8 cellular contexts compared by ENCODE assay signal in genomic region chr6:49462599-49462926, GRCh38. TPM values are rescaled to one million over a fixed set of nuclear protein-coding genes. Genes with fewer than 3 reads are reported as not detected.
DNase-seq lines count a peak whose midpoint lies in the region; ATAC-seq and TF ChIP-seq lines count a peak whose summit lies in the region.

No MANE protein-coding gene starts in this region.

- DNase-seq in HFFc6: no peak
- peak; percentile 12 for DNase-seq in RKO (ENCODE audit: low spot score)
- DNase-seq in erythroblast (lab: John Stamatoyannopoulos, UW): peak; percentile 57 to 78
- DNase-seq in osteocyte (ENCODE audit: extremely low spot score, unreplicated experiment): no peak
- DNase-seq in CD1c-positive myeloid dendritic cell (ENCODE audit: extremely low spot score): no peak
- DNase-seq in SKM-1 (lab: John Stamatoyannopoulos, UW; ENCODE audit: unreplicated experiment): no peak
- DNase-seq in NCI-H1930 (lab: John Stamatoyannopoulos, UW): no peak

- H3K4me3 Mint-ChIP-seq in HFFc6 (peak overlapping the region; percentile 99), osteocyte (ENCODE audit: unreplicated experiment) (peak overlapping the region; percentile 96)

- H3K36me3 Mint-ChIP-seq in HFFc6 (ENCODE audit: low read depth) (peaks cover 4% of the 10 kb centered on the region; the same call in 1 of the 2 replicates), osteocyte (ENCODE audit: unreplicated experiment) (peaks cover 14% of the 10 kb centered on the region)

- H3K4me1 Mint-ChIP-seq in HFFc6 (ENCODE audit: low read depth) (peaks cover 38% of the 10 kb centered on the region), osteocyte (ENCODE audit: unreplicated experiment) (peaks cover 27% of the 10 kb centered on the region)

- no peaks in the 10 kb centered on the region for H3K9me3 Mint-ChIP-seq in HFFc6
- no peaks in the 10 kb centered on the region for H3K9me3 Mint-ChIP-seq in osteocyte (ENCODE audit: unreplicated experiment)

- peak; percentile 27 for ATAC-seq in GM18511 (IDR thresholded peaks at IDR 0.05; ENCODE audit: unreplicated experiment)

- H3K27me3 Mint-ChIP-seq in HFFc6 (ENCODE audit: insufficient read depth) (peaks cover 2% of the 10 kb centered on the region), osteocyte (ENCODE audit: unreplicated experiment) (no peaks in the 10 kb centered on the region)

- H3K27ac Mint-ChIP-seq in HFFc6: peak overlapping the region; percentile 93
- peak overlapping the region; percentile 97 for H3K27ac Mint-ChIP-seq in osteocyte (ENCODE audit: unreplicated experiment)

- no peak for TF ChIP-seq CTCF in HFFc6 (IDR thresholded peaks at IDR 0.05)
- no peak for TF ChIP-seq CTCF in osteocyte (IDR thresholded peaks at IDR 0.05)

- no peak for TF ChIP-seq POLR2A in erythroblast (IDR thresholded peaks at IDR 0.05; ENCODE audit: low read length)

RNA-seq across cellular contexts. Expression of gene MMUT, which starts 0.5 kb away (rescaled TPM):
- 10 to 100 TPM; 16.3 to 18.7 (median 17.1) TPM for total RNA-seq in HFFc6 (2021; fragmentation: NEBNext Ultra II Directional; extraction: Animal tissue kit (Norgen Biotek cat#: 25700))
- total RNA-seq in osteocyte: 23.5 and 23.7 TPM in 2 replicates

RNA-seq across cellular contexts. Expression of gene CENPQ, which starts 0.6 kb away (rescaled TPM):
- 10 to 100 TPM in 5 of 6 experiments, 1 to 10 TPM in 1; 7.2 to 14.3 (median 13.2) TPM for total RNA-seq in HFFc6 (2021; fragmentation: NEBNext Ultra II Directional; extraction: Animal tissue kit (Norgen Biotek cat#: 25700))
- total RNA-seq in osteocyte: 3.9 and 4.6 TPM in 2 replicates

RNA-seq across cellular contexts. Expression of gene GLYATL3, which starts 37.2 kb away (rescaled TPM):
- not detected for total RNA-seq in HFFc6 (2021; fragmentation: NEBNext Ultra II Directional; extraction: Animal tissue kit (Norgen Biotek cat#: 25700))
- not detected in 2 replicates for total RNA-seq in osteocyte

Comparison
In these comparisons a context has a peak if more than half of its experiments do, and no peak if none do; other contexts are left out.
1. DNase-seq: peak in RKO (single experiment) and erythroblast (2 of 2); none in HFFc6 (single experiment), osteocyte (single experiment), CD1c-positive myeloid dendritic cell (single experiment), SKM-1 (single experiment) and NCI-H1930 (0 of 2).